ENCODE assay signal across 8 cellular contexts in the genomic region with DNA sequence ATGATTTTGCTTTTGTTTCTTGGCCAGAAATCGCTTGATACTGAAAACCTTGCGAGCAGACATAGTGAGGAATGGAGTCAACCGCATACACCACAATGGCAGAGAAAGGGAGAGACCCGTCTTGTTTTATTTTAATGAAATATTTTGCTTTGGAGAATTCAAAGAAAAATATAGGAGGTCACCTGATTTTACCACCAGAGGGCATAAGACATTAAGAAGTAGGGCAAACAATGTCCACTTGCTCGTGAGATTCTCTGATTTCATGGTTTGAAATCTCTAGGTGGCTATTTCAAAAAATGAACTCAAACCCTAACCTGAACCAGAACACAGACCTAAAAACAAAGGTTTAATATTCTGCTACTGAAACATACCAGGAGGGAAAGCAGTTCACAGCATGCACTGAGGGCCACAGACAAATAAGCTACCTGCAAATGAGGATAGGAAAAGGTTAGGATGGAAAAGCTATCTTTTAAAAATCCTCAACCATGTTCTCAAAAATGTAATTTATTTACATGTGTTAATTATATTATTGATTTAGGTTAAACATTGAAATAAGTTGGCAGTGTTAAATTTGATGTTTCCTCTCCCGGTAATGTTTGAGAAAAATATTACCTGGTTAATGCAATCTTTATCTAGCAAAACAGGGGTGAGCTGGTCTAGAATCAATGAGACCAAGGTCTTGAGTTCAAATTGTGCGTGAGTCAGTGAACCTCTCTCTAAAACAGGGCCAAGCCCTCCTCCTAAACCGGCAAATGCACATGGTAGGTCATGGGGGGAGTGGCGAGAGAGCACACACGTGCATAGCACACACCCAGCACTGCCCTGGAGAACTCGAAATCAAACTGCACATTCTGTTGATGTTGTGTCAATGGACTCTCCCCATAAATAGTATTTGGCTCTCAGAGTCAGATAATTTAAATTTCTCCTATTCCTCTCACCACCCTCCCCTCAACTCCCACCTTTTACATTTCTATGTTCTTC. TPM values are rescaled to one million over a fixed set of nuclear protein-coding genes. Genes with fewer than 3 reads are reported as not detected.
DNase-seq lines count a peak whose midpoint lies in the region; ATAC-seq and TF ChIP-seq lines count a peak whose summit lies in the region.
"Had no signal": no experiment of that assay in that cellular context is flagged by ENCODE, and none has a peak within 500 bp of the region (broad histone marks: within the 10 kb centered on the region; RNA-seq: fewer than 3 reads in every experiment).

No MANE protein-coding gene starts in this region.

- H3K27ac ChIP-seq in DND-41 (ENCODE audit: low read length) (no peak overlapping the region), HL-60 (replicated peaks) (no peak overlapping the region), right lobe of liver (peak overlapping the region in 1 of 3 donors; percentile 9), psoas muscle (no peak overlapping the region)

- peaks cover 6% of the 10 kb centered on the region; the same call in 1 of the 2 replicates for H3K4me1 ChIP-seq in DND-41 (ENCODE audit: insufficient read depth, low read length)
- peaks cover 0 to 6% (median 1%) of the 10 kb centered on the region in 4 donors for H3K4me1 ChIP-seq in right lobe of liver
- no peaks in the 10 kb centered on the region for H3K4me1 ChIP-seq in psoas muscle

- H3K79me2 ChIP-seq in DND-41 (ENCODE audit: insufficient read depth, low read length): no peaks in the 10 kb centered on the region

- TF ChIP-seq CTCF in DND-41 (IDR thresholded peaks at IDR 0.05; ENCODE audit: borderline replicate concordance, extremely low read depth, low read length, poor library complexity, severe bottlenecking): peak; percentile 54
- TF ChIP-seq CTCF in HL-60 (IDR thresholded peaks at IDR 0.05; ENCODE audit: insufficient read depth, low read length): peak; percentile 3
- peak; percentile 31 to 49 (median 46) for TF ChIP-seq CTCF in right lobe of liver (IDR thresholded peaks at IDR 0.05)
- TF ChIP-seq CTCF in psoas muscle (IDR thresholded peaks at IDR 0.05): no peak

- no peak for DNase-seq in DND-41
- no peak for DNase-seq in HL-60 (ENCODE audit: low read depth in 1 of 2, low spot score in 1 of 2)
- DNase-seq in right lobe of liver: peak in 1 of 3 donors; percentile 59
- no peak for DNase-seq in psoas muscle
- no peak for DNase-seq in ureter (ENCODE audit: low spot score)
- DNase-seq: retina had no signal

- intact Hi-C loops in right lobe of liver (cut with DNase I) (no loop called here), psoas muscle (cut with DNase I) (no loop called here)

- H2AFZ ChIP-seq in DND-41 (ENCODE audit: low read depth, low read length): no peak overlapping the region

- no peaks in the 10 kb centered on the region for H4K20me1 ChIP-seq in DND-41 (ENCODE audit: insufficient read depth, low read length)

- H3K4me2 ChIP-seq in DND-41 (ENCODE audit: insufficient read depth, low read length): no peak overlapping the region

- no peaks in the 10 kb centered on the region for H3K36me3 ChIP-seq in DND-41 (ENCODE audit: insufficient read depth, low read length)
- H3K36me3 ChIP-seq in right lobe of liver: no peaks in the 10 kb centered on the region
- H3K36me3 ChIP-seq in psoas muscle (ENCODE audit: insufficient read depth in 1 of 2, low read depth in 1 of 2): no peaks in the 10 kb centered on the region

- no peak overlapping the region for H3K9ac ChIP-seq in DND-41 (ENCODE audit: low read depth, low read length)

- no peak for TF ChIP-seq POLR2A in right lobe of liver (IDR thresholded peaks at IDR 0.05)

- WGBS in right lobe of liver (ENCODE audit: insufficient coverage, low coverage, low lambda C conversion rate, missing lambda C conversion rate): 25% methylated on average over 10 of the region's 11 CpGs
- WGBS in psoas muscle, 3 donors: 80 to 85% (median 80%) methylated on average over 11 of the region's 11 CpGs

- H3K4me3 ChIP-seq in DND-41 (ENCODE audit: low read depth in 1 of 2, low read length in 2 of 2) (no peak overlapping the region), HL-60 (replicated peaks; ENCODE audit: insufficient read depth, low read length) (no peak overlapping the region), right lobe of liver (no peak overlapping the region), psoas muscle (no peak overlapping the region)

- ATAC-seq in DND-41 (ENCODE audit: insufficient read depth, low read depth) (no peak), SK-N-SH treated with all-trans-retinoic acid at 6 μM for 48 hours (peak; percentile 49; the same call in 1 of the 3 replicates), right lobe of liver (peak; percentile 64 to 79 (median 68)), GM18907 (IDR thresholded peaks at IDR 0.05; ENCODE audit: unreplicated experiment) (no peak), psoas muscle (no peak)

- H3K27me3 ChIP-seq in DND-41 (ENCODE audit: insufficient read depth, low read length, poor library complexity) (no peaks in the 10 kb centered on the region), HL-60 (ENCODE audit: insufficient read depth, poor library complexity, severe bottlenecking) (no peaks in the 10 kb centered on the region), right lobe of liver (no peaks in the 10 kb centered on the region), psoas muscle (ENCODE audit: insufficient read depth in 3 of 3, low read length in 2 of 3) (no peaks in the 10 kb centered on the region)

- no peaks in the 10 kb centered on the region for H3K9me3 ChIP-seq in DND-41 (ENCODE audit: insufficient read depth, low read length, severe bottlenecking)
- H3K9me3 ChIP-seq in right lobe of liver: no peaks in the 10 kb centered on the region
- H3K9me3 ChIP-seq in psoas muscle: no peaks in the 10 kb centered on the region

TF ChIP-seq in SK-N-SH treated with all-trans-retinoic acid at 6 μM for 48 hours, 23 proteins besides CTCF, POLR2A, EP300 and RAD21 (continues in another document):
- TF ChIP-seq CSDC2 (CRISPR knock-in tag; IDR thresholded peaks at IDR 0.05) (no peak), ARNTL (CRISPR knock-in tag; IDR thresholded peaks at IDR 0.05; ENCODE audit: borderline replicate concordance, low read depth) (no peak), PPARA (CRISPR knock-in tag; IDR thresholded peaks at IDR 0.05; ENCODE audit: borderline replicate concordance) (no peak), OSR1 (CRISPR knock-in tag; IDR thresholded peaks at IDR 0.05) (no peak), ZNF70 (CRISPR knock-in tag; IDR thresholded peaks at IDR 0.05) (no peak), ZC3H10 (CRISPR knock-in tag; IDR thresholded peaks at IDR 0.05) (no peak), BACH2 (CRISPR knock-in tag; IDR thresholded peaks at IDR 0.05; ENCODE audit: borderline replicate concordance) (no peak), ZFP3 (CRISPR knock-in tag; IDR thresholded peaks at IDR 0.05) (no peak), ZFP30 (CRISPR knock-in tag; IDR thresholded peaks at IDR 0.05) (no peak), ESRRG (CRISPR knock-in tag; IDR thresholded peaks at IDR 0.05) (no peak), GLIS3 (CRISPR knock-in tag; IDR thresholded peaks at IDR 0.05) (no peak), ZNF8 (CRISPR knock-in tag; IDR thresholded peaks at IDR 0.05) (no peak)
- TF ChIP-seq, protein P1, sequence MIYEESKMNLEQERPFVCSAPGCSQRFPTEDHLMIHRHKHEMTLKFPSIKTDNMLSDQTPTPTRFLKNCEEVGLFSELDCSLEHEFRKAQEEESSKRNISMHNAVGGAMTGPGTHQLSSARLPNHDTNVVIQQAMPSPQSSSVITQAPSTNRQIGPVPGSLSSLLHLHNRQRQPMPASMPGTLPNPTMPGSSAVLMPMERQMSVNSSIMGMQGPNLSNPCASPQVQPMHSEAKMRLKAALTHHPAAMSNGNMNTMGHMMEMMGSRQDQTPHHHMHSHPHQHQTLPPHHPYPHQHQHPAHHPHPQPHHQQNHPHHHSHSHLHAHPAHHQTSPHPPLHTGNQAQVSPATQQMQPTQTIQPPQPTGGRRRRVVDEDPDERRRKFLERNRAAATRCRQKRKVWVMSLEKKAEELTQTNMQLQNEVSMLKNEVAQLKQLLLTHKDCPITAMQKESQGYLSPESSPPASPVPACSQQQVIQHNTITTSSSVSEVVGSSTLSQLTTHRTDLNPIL (CRISPR knock-in tag; IDR thresholded peaks at IDR 0.05; ENCODE audit: low read depth): no peak
- TF ChIP-seq, protein P2, sequence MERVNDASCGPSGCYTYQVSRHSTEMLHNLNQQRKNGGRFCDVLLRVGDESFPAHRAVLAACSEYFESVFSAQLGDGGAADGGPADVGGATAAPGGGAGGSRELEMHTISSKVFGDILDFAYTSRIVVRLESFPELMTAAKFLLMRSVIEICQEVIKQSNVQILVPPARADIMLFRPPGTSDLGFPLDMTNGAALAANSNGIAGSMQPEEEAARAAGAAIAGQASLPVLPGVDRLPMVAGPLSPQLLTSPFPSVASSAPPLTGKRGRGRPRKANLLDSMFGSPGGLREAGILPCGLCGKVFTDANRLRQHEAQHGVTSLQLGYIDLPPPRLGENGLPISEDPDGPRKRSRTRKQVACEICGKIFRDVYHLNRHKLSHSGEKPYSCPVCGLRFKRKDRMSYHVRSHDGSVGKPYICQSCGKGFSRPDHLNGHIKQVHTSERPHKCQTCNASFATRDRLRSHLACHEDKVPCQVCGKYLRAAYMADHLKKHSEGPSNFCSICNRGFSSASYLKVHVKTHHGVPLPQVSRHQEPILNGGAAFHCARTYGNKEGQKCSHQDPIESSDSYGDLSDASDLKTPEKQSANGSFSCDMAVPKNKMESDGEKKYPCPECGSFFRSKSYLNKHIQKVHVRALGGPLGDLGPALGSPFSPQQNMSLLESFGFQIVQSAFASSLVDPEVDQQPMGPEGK (CRISPR knock-in tag; IDR thresholded peaks at IDR 0.05; ENCODE audit: borderline replicate concordance): no peak
- TF ChIP-seq, protein P3, sequence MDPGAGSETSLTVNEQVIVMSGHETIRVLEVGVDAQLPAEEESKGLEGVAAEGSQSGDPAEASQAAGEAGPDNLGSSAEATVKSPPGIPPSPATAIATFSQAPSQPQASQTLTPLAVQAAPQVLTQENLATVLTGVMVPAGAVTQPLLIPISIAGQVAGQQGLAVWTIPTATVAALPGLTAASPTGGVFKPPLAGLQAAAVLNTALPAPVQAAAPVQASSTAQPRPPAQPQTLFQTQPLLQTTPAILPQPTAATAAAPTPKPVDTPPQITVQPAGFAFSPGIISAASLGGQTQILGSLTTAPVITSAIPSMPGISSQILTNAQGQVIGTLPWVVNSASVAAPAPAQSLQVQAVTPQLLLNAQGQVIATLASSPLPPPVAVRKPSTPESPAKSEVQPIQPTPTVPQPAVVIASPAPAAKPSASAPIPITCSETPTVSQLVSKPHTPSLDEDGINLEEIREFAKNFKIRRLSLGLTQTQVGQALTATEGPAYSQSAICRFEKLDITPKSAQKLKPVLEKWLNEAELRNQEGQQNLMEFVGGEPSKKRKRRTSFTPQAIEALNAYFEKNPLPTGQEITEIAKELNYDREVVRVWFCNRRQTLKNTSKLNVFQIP (CRISPR knock-in tag; IDR thresholded peaks at IDR 0.05; ENCODE audit: borderline replicate concordance, low read depth): no peak

RNA-seq across cellular contexts. Expression of a gene that starts 12.5 kb away (rescaled TPM):
- total RNA-seq in right lobe of liver (under 1 TPM in 1 of 6 experiments, not detected in 5; 0.24 TPM), psoas muscle (under 1 TPM in 1 of 4 donors, not detected in 3; 0.21 TPM), ureter (0.49 TPM)
- under 1 TPM in 1 of 3 donors, not detected in 2; 0.08 TPM for polyA plus RNA-seq in psoas muscle

Comparison
In these comparisons a context has a peak if more than half of its experiments do, and no peak if none do; other contexts are left out.
1. ATAC-seq: peak in SK-N-SH treated with all-trans-retinoic acid at 6 μM for 48 hours (single experiment) and right lobe of liver (4 of 4); none in DND-41 (single experiment), GM18907 (single experiment) and psoas muscle (0 of 4).